Comparison of ENCODE assay signal across 16 cellular contexts in the genomic region with DNA sequence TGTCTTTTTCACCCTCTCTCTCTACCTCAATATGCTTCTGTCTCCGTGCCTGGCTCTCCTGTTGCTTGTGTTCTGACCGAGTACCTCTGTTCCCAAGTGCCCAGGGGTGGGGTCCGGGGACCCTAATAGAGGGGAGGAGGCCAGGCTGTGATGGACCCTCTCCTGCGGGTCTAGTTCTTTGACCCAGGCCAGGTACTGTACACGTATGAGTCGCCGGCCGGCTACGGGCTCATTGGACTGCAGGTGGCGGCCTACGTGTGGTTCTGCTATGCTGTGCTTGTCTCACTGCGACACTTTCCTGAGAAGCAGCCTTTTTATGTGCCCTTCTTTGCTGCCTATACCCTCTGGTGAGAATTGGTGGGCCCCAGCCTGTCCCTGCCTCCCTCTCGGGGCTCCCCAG. TPM values are rescaled to one million over a fixed set of nuclear protein-coding genes. Genes with fewer than 3 reads are reported as not detected.
DNase-seq lines count a peak whose midpoint lies in the region; ATAC-seq and TF ChIP-seq lines count a peak whose summit lies in the region.
"Had no signal": no experiment of that assay in that cellular context is flagged by ENCODE, and none has a peak within 500 bp of the region (broad histone marks: within the 10 kb centered on the region; RNA-seq: fewer than 3 reads in every experiment).

No MANE protein-coding gene starts in this region.

- H3K27ac Mint-ChIP-seq in activated T-helper 17 cell treated with anti-CD3 and anti-CD28 coated beads, Interleukin-2, amount 50 U/mL, for 72 hours = peak overlapping the region; percentile 23
- H3K27ac Mint-ChIP-seq: CD4-positive, alpha-beta T cell; IgD-negative memory B cell had no signal

- H4K91ac ChIP-seq in neuronal stem cell (ENCODE audit: low read depth, low read length, poor library complexity) = no peak overlapping the region

- H2BK120ac ChIP-seq in neuronal stem cell (ENCODE audit: low read depth, low read length) = peak overlapping the region; percentile 9

- ATAC-seq in activated T-helper 17 cell treated with anti-CD3 and anti-CD28 coated beads, Interleukin-2, amount 50 U/mL, for 72 hours (replicated peaks) = no peak

- peaks cover 25% of the 10 kb centered on the region for H3K27me3 Mint-ChIP-seq in activated T-helper 17 cell treated with anti-CD3 and anti-CD28 coated beads, Interleukin-2, amount 50 U/mL, for 72 hours

- no peak overlapping the region for H2AFZ ChIP-seq in neuronal stem cell (ENCODE audit: low read length)

- no peak overlapping the region for H3K23ac ChIP-seq in neuronal stem cell (ENCODE audit: low read depth, low read length, poor library complexity)

- no peak overlapping the region for H3K14ac ChIP-seq in neuronal stem cell (ENCODE audit: low read length)

- DNase-seq in BE2C (no peak), GM20000 (ENCODE audit: low spot score) (no peak), neuronal stem cell (ENCODE audit: low spot score) (no peak), NCI-H524 treated with DMSO at 0.1 percent for 48 hours (lab: John Stamatoyannopoulos, UW) (no peak), erythroblast (lab: John Stamatoyannopoulos, UW) (no peak)
- DNase-seq in stimulated activated CD4-positive, alpha-beta T cell treated with anti-CD3 and anti-CD28 coated beads, Interleukin-15, amount 100 ng/mL, for 24 hours = no peak
- DNase-seq: CD4-positive, alpha-beta T cell; NCI-H187; NCI-H446 treated with DMSO at 0.1 percent for 48 hours; NCI-H774; Right ventricle myocardium superior; SK-N-SH had no signal

- no peaks in the 10 kb centered on the region for H3K9me3 ChIP-seq in BE2C
- no peaks in the 10 kb centered on the region for H3K9me3 ChIP-seq in neuronal stem cell (replicated peaks in 1 of 2; ENCODE audit: control insufficient read depth in 2 of 2, insufficient read depth in 1 of 2, low read depth in 1 of 2, low read length in 2 of 2)
- H3K9me3 ChIP-seq: SK-N-SH had no signal

- H3K4me1 ChIP-seq in BE2C (no peaks in the 10 kb centered on the region), neuronal stem cell (ENCODE audit: control insufficient read depth in 2 of 2, insufficient read depth in 1 of 2, low read depth in 1 of 2, low read length in 2 of 2) (peaks cover 5 to 8% of the 10 kb centered on the region in 2 donors)

- no peaks in the 10 kb centered on the region for H3K36me3 Mint-ChIP-seq in activated T-helper 17 cell treated with anti-CD3 and anti-CD28 coated beads, Interleukin-2, amount 50 U/mL, for 72 hours (ENCODE audit: low read depth)
- H3K36me3 Mint-ChIP-seq: IgD-negative memory B cell had no signal

- no peaks in the 10 kb centered on the region for H3K9me3 Mint-ChIP-seq in activated T-helper 17 cell treated with anti-CD3 and anti-CD28 coated beads, Interleukin-2, amount 50 U/mL, for 72 hours
- H3K9me3 Mint-ChIP-seq: CD4-positive, alpha-beta T cell; IgD-negative memory B cell had no signal

- no peak overlapping the region for H2AK5ac ChIP-seq in neuronal stem cell (ENCODE audit: low read depth, low read length)

- no CpG with 5 or more reads among the region's 13 CpGs for WGBS in neuronal stem cell (ENCODE audit: extremely low coverage in 2 of 2, insufficient read length in 2 of 2, insufficient replicate concordance in 1 of 2), 2 donors

- no peak overlapping the region for H3K4ac ChIP-seq in neuronal stem cell (ENCODE audit: low read length)

- no peak overlapping the region for H3K9ac ChIP-seq in neuronal stem cell (ENCODE audit: low read depth, low read length, poor library complexity)
- H3K9ac ChIP-seq: SK-N-SH had no signal

- H4K8ac ChIP-seq in neuronal stem cell (ENCODE audit: low read depth, low read length) = no peak overlapping the region

- H3K18ac ChIP-seq in neuronal stem cell (ENCODE audit: low read length) = no peak overlapping the region

- H3K4me3 Mint-ChIP-seq in activated T-helper 17 cell treated with anti-CD3 and anti-CD28 coated beads, Interleukin-2, amount 50 U/mL, for 72 hours = no peak overlapping the region
- H3K4me3 Mint-ChIP-seq: CD4-positive, alpha-beta T cell had no signal

- H3K27ac ChIP-seq in neuronal stem cell (replicated peaks; ENCODE audit: low read length) = no peak overlapping the region
- H3K27ac ChIP-seq: Peyer's patch had no signal

- no peak overlapping the region for H2BK5ac ChIP-seq in neuronal stem cell (ENCODE audit: low read length)

- H3K4me1 Mint-ChIP-seq in activated T-helper 17 cell treated with anti-CD3 and anti-CD28 coated beads, Interleukin-2, amount 50 U/mL, for 72 hours = no peaks in the 10 kb centered on the region

- no peak for TF ChIP-seq CTCF in BE2C (IDR thresholded peaks at IDR 0.05; ENCODE audit: low read depth, low read length)
- peak; percentile 6 for TF ChIP-seq CTCF in GM20000 (IDR thresholded peaks at IDR 0.05; ENCODE audit: extremely low read depth, missing control alignments)

- TF ChIP-seq POLR2A in erythroblast (IDR thresholded peaks at IDR 0.05; ENCODE audit: low read length) = no peak

- H3K4me2 ChIP-seq in neuronal stem cell (ENCODE audit: insufficient read depth, low read length, poor library complexity, severe bottlenecking) = no peak overlapping the region
- H3K4me2 ChIP-seq: SK-N-SH had no signal

- H2BK12ac ChIP-seq in neuronal stem cell (ENCODE audit: low read length) = no peak overlapping the region

- H3K27me3 ChIP-seq in BE2C (no peaks in the 10 kb centered on the region), neuronal stem cell (ENCODE audit: control insufficient read depth in 3 of 3, insufficient read depth in 3 of 3, low read depth in 1 of 3, low read length in 3 of 3) (peaks cover 0 to 31% (median 3%) of the 10 kb centered on the region in 3 experiments)

- H3K4me3 ChIP-seq in BE2C (ENCODE audit: low read depth, low read length) (peak overlapping the region; percentile 51; the same call in 1 of the 2 replicates), neuronal stem cell (ENCODE audit: low read length in 2 of 2) (no peak overlapping the region)
- H3K4me3 ChIP-seq: Peyer's patch had no signal

- H3K36me3 ChIP-seq in BE2C (peaks cover 9% of the 10 kb centered on the region; the same call in 1 of the 2 replicates), neuronal stem cell (replicated peaks in 1 of 2; ENCODE audit: control insufficient read depth in 2 of 2, insufficient read depth in 2 of 2, low read length in 2 of 2) (no peaks in the 10 kb centered on the region)
- H3K36me3 ChIP-seq: Peyer's patch had no signal

- no peaks in the 10 kb centered on the region for H3K79me1 ChIP-seq in neuronal stem cell (ENCODE audit: low read depth, low read length)

- no peak overlapping the region for H2BK15ac ChIP-seq in neuronal stem cell (ENCODE audit: low read length)

RNA-seq across cellular contexts. Expression of gene TMEM145, which starts 4.4 kb away (rescaled TPM):
- polyA plus RNA-seq in BE2C (2012; ENCODE audit: insufficient read depth, insufficient read length, low read depth) = 184 TPM
- 1 to 10 TPM in 1 of 2 donors, under 1 TPM in 1; 0.50 to 1.6 TPM for total RNA-seq in activated T-helper 17 cell treated with anti-CD3 and anti-CD28 coated beads, Interleukin-2, amount 50 U/mL, for 72 hours
- 0.61 TPM for polyA plus RNA-seq in neuronal stem cell (2013, experiment 1 of 2)
- polyA plus RNA-seq in neuronal stem cell (2013, experiment 2 of 2) = 0.79 TPM
- total RNA-seq: CD4-positive, alpha-beta T cell; LHCN-M2; Peyer's patch had no signal
- polyA plus RNA-seq: IgD-negative memory B cell had no signal

RNA-seq across cellular contexts. Expression of gene MEGF8, which starts 7.9 kb away (rescaled TPM):
- 17.6 TPM for polyA plus RNA-seq in BE2C (2012; ENCODE audit: insufficient read depth, insufficient read length, low read depth)
- total RNA-seq in activated T-helper 17 cell treated with anti-CD3 and anti-CD28 coated beads, Interleukin-2, amount 50 U/mL, for 72 hours = 1 to 10 TPM; 3.0 to 3.1 TPM
- 11.4 TPM for polyA plus RNA-seq in neuronal stem cell (2013, experiment 1 of 2)
- polyA plus RNA-seq in neuronal stem cell (2013, experiment 2 of 2) = 12.1 TPM

RNA-seq across cellular contexts. Expression of gene PAFAH1B3, which starts 15.1 kb away (rescaled TPM):
- polyA plus RNA-seq in BE2C (2012; ENCODE audit: insufficient read depth, insufficient read length, low read depth) = 171 TPM
- 10 to 100 TPM; 42.0 to 60.2 TPM for total RNA-seq in activated T-helper 17 cell treated with anti-CD3 and anti-CD28 coated beads, Interleukin-2, amount 50 U/mL, for 72 hours
- 134 TPM for polyA plus RNA-seq in neuronal stem cell (2013, experiment 1 of 2)
- polyA plus RNA-seq in neuronal stem cell (2013, experiment 2 of 2) = 128 TPM

RNA-seq across cellular contexts. Expression of gene PRR19, which starts 15.6 kb away (rescaled TPM):
- polyA plus RNA-seq in BE2C (2012; ENCODE audit: insufficient read depth, insufficient read length, low read depth) = 3.1 TPM
- total RNA-seq in activated T-helper 17 cell treated with anti-CD3 and anti-CD28 coated beads, Interleukin-2, amount 50 U/mL, for 72 hours = 1 to 10 TPM; 1.3 to 1.4 TPM
- 2.2 TPM for polyA plus RNA-seq in neuronal stem cell (2013, experiment 1 of 2)
- 2.0 TPM for polyA plus RNA-seq in neuronal stem cell (2013, experiment 2 of 2)
- total RNA-seq: Right ventricle myocardium superior had no signal

RNA-seq across cellular contexts. Expression of gene CIC, which starts 48.5 kb away (rescaled TPM):
- 101 TPM for polyA plus RNA-seq in BE2C (2012; ENCODE audit: insufficient read depth, insufficient read length, low read depth)
- 100 to 1,000 TPM in 1 of 2 donors, 10 to 100 TPM in 1; 85.4 to 165 TPM for total RNA-seq in activated T-helper 17 cell treated with anti-CD3 and anti-CD28 coated beads, Interleukin-2, amount 50 U/mL, for 72 hours
- polyA plus RNA-seq in neuronal stem cell (2013, experiment 1 of 2) = 38.5 TPM
- polyA plus RNA-seq in neuronal stem cell (2013, experiment 2 of 2) = 37.8 TPM
